In genomic region chr11:58503361-58503856, GRCh38 we compare ENCODE assay signal across 1 cellular context.
TF ChIP-seq lines count a peak whose summit lies in the region.

No MANE protein-coding gene starts in this region.

TF ChIP-seq in GM12878, 131 proteins besides CTCF, POLR2A, EP300 and RAD21 (continued from another document):
- TF ChIP-seq REST (IDR thresholded peaks at IDR 0.05; ENCODE audit: low read depth, low read length) (no peak), GATAD2B (conservative IDR thresholded peaks at IDR 0.05; ENCODE audit: low read depth) (no peak), IKZF2 (IDR thresholded peaks at IDR 0.05) (peak; percentile 80 to 85; a peak in 3 of 4 replicates), EGR1 (IDR thresholded peaks at IDR 0.05; ENCODE audit: borderline replicate concordance in 1 of 2, low read depth in 2 of 2, low read length in 2 of 2) (no peak), ZBTB33 (IDR thresholded peaks at IDR 0.05) (no peak), ATF7 (IDR thresholded peaks at IDR 0.05; ENCODE audit: low read depth) (peak; percentile 60; the same call in 1 of the 2 replicates), HDAC2 (IDR thresholded peaks at IDR 0.05) (no peak), CBX5 (IDR thresholded peaks at IDR 0.05; ENCODE audit: low read depth) (no peak), EZH2 (IDR thresholded peaks at IDR 0.05; ENCODE audit: borderline replicate concordance, control insufficient read depth, low read depth, low read length) (no peak), TCF3 (IDR thresholded peaks at IDR 0.05; ENCODE audit: borderline replicate concordance, insufficient read depth, low read depth, low read length) (no peak), PAX5 (IDR thresholded peaks at IDR 0.05; ENCODE audit: borderline replicate concordance, low read depth, low read length) (no peak), NR2C2 (IDR thresholded peaks at IDR 0.05; ENCODE audit: borderline replicate concordance, control insufficient read depth, insufficient read length, low read depth) (no peak), WRNIP1 (IDR thresholded peaks at IDR 0.05; ENCODE audit: borderline replicate concordance, low read depth, low read length) (no peak), E2F8 (IDR thresholded peaks at IDR 0.05; ENCODE audit: low read depth, partially characterized antibody) (no peak), CREM (IDR thresholded peaks at IDR 0.05; ENCODE audit: low read depth) (no peak), JUNB (IDR thresholded peaks at IDR 0.05) (0 out of 2 replicates have a peak, but pooled peaks have one; percentile 14), RFX5 (IDR thresholded peaks at IDR 0.05; ENCODE audit: low read depth, low read length) (no peak), ZNF592 (IDR thresholded peaks at IDR 0.05) (no peak), JUND (IDR thresholded peaks at IDR 0.05; ENCODE audit: low read depth, low read length) (no peak), CEBPB (IDR thresholded peaks at IDR 0.05; ENCODE audit: borderline replicate concordance in 1 of 2, low read depth in 2 of 2, low read length in 2 of 2) (no peak), BCLAF1 (IDR thresholded peaks at IDR 0.05) (no peak), BCL11A (IDR thresholded peaks at IDR 0.05; ENCODE audit: low read depth, low read length) (0 out of 2 replicates have a peak, but pooled peaks have one; percentile 7)
- TF ChIP-seq, protein P1, sequence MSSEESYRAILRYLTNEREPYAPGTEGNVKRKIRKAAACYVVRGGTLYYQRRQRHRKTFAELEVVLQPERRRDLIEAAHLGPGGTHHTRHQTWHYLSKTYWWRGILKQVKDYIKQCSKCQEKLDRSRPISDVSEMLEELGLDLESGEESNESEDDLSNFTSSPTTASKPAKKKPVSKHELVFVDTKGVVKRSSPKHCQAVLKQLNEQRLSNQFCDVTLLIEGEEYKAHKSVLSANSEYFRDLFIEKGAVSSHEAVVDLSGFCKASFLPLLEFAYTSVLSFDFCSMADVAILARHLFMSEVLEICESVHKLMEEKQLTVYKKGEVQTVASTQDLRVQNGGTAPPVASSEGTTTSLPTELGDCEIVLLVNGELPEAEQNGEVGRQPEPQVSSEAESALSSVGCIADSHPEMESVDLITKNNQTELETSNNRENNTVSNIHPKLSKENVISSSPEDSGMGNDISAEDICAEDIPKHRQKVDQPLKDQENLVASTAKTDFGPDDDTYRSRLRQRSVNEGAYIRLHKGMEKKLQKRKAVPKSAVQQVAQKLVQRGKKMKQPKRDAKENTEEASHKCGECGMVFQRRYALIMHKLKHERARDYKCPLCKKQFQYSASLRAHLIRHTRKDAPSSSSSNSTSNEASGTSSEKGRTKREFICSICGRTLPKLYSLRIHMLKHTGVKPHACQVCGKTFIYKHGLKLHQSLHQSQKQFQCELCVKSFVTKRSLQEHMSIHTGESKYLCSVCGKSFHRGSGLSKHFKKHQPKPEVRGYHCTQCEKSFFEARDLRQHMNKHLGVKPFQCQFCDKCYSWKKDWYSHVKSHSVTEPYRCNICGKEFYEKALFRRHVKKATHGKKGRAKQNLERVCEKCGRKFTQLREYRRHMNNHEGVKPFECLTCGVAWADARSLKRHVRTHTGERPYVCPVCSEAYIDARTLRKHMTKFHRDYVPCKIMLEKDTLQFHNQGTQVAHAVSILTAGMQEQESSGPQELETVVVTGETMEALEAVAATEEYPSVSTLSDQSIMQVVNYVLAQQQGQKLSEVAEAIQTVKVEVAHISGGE (CRISPR knock-in tag; IDR thresholded peaks at IDR 0.05): no peak
